9 cellular contexts compared by ENCODE assay signal in genomic region chr14:89340200-89340667, GRCh38.
DNase-seq lines count a peak whose midpoint lies in the region; ATAC-seq and TF ChIP-seq lines count a peak whose summit lies in the region.
"Had no signal": no experiment of that assay in that cellular context is flagged by ENCODE, and none has a peak within 500 bp of the region (broad histone marks: within the 10 kb centered on the region; RNA-seq: fewer than 3 reads in every experiment).

No MANE protein-coding gene starts in this region.

- H3K27me3 Mint-ChIP-seq in MCF 10A (ENCODE audit: insufficient read depth, unreplicated experiment) (no peaks in the 10 kb centered on the region), type B pancreatic cell (no peaks in the 10 kb centered on the region)

- POLR2A ChIA-PET in MCF 10A (lab: Yijun Ruan, JAX) = interaction anchor here (2.3 kb wide), 1 partner anchor 75 kb away, joined by 13 read pairs; no protein-coding TSS in a partner anchor

- peak overlapping the region; percentile 68 for H3K27ac Mint-ChIP-seq in MCF 10A (ENCODE audit: low read depth, unreplicated experiment)
- peak overlapping the region; percentile 6 for H3K27ac Mint-ChIP-seq in type B pancreatic cell

- DNase-seq in Right ventricle myocardium inferior (ENCODE audit: missing footprints) (no peak), cardiac septum (ENCODE audit: low spot score) (no peak), MCF 10A (ENCODE audit: unreplicated experiment) (peak; percentile 49), left lobe of liver (ENCODE audit: low spot score) (no peak), type B pancreatic cell (ENCODE audit: extremely low spot score, unreplicated experiment) (no peak), NCI-H146 treated with DMSO at 0.1 percent for 48 hours (lab: John Stamatoyannopoulos, UW; ENCODE audit: unreplicated experiment) (no peak), NCI-H2029 (lab: John Stamatoyannopoulos, UW) (no peak)
- DNase-seq: stimulated activated CD4-positive, alpha-beta T cell treated with anti-CD3 and anti-CD28 coated beads, Interleukin-2, amount 100 ng/mL, for 24 hours had no signal

- ATAC-seq in Right ventricle myocardium inferior (peak; percentile 42), left lobe of liver (peak; percentile 75), GM18505 (IDR thresholded peaks at IDR 0.05; ENCODE audit: unreplicated experiment) (no peak)

- no TSS peak for BruUV-seq in MCF 10A (replicated peaks; lab: Mats Ljungman, UMichigan)

- TF ChIP-seq CTCF in MCF 10A (IDR thresholded peaks at IDR 0.05; ENCODE audit: unreplicated experiment) = no peak
- no peak for TF ChIP-seq CTCF in type B pancreatic cell (conservative IDR thresholded peaks at IDR 0.05)

- intact Hi-C loops in Right ventricle myocardium inferior (cut with DNase I) = no loop called here
- intact Hi-C loops in cardiac septum (cut with DNase I) = no loop called here
- intact Hi-C loops in MCF 10A (cut with micrococcal nuclease) = no loop called here

- CTCF ChIA-PET in MCF 10A (lab: Yijun Ruan, JAX) = interaction anchor here (0.6 kb wide), 3 partner anchors 69 to 726 kb away, joined by 3 read pairs; no protein-coding TSS in a partner anchor

- H3K36me3 Mint-ChIP-seq in MCF 10A (ENCODE audit: insufficient read depth, unreplicated experiment) (no peaks in the 10 kb centered on the region), type B pancreatic cell (peaks cover 20% of the 10 kb centered on the region)

- no peak overlapping the region for H3K4me3 Mint-ChIP-seq in MCF 10A (ENCODE audit: unreplicated experiment)
- peak overlapping the region; percentile 5 for H3K4me3 Mint-ChIP-seq in type B pancreatic cell

- no peaks in the 10 kb centered on the region for H3K9me3 Mint-ChIP-seq in MCF 10A (ENCODE audit: unreplicated experiment)
- H3K9me3 Mint-ChIP-seq in type B pancreatic cell = no peaks in the 10 kb centered on the region

- TF ChIP-seq POLR2A in GM18505 (IDR thresholded peaks at IDR 0.05; ENCODE audit: borderline replicate concordance, extremely low read depth, insufficient read depth, insufficient read length) = no peak

- H3K4me1 Mint-ChIP-seq in MCF 10A (ENCODE audit: insufficient read depth, unreplicated experiment) = peaks cover 17% of the 10 kb centered on the region
- peaks cover 41% of the 10 kb centered on the region for H3K4me1 Mint-ChIP-seq in type B pancreatic cell (ENCODE audit: unreplicated experiment)
